16 cellular contexts compared by ENCODE assay signal in genomic region chr2:77479395-77479794, GRCh38. TPM values are rescaled to one million over a fixed set of nuclear protein-coding genes. Genes with fewer than 3 reads are reported as not detected.
"Had no signal": no experiment of that assay in that cellular context is flagged by ENCODE, and none has a peak within 500 bp of the region (broad histone marks: within the 10 kb centered on the region; RNA-seq: fewer than 3 reads in every experiment).

No MANE protein-coding gene starts in this region.

- ATAC-seq: activated CD4-positive, alpha-beta T cell treated with anti-CD3 and anti-CD28 coated beads for 36 hours; activated CD8-positive, alpha-beta T cell treated with anti-CD3 and anti-CD28 coated beads for 36 hours; activated T-cell treated with anti-CD3 and anti-CD28 coated beads, Interleukin-2, amount 50 U/mL, for 4 hours; esophagus mucosa; psoas muscle; sciatic nerve; T-helper 17 cell had no signal

- H3K4me1 Mint-ChIP-seq: activated CD4-positive, alpha-beta T cell treated with anti-CD3 and anti-CD28 coated beads for 36 hours; T-helper 17 cell had no signal

- H3K79me2 ChIP-seq: hepatocyte had no signal

- H3K4me3 ChIP-seq: hepatocyte, psoas muscle, spleen, vagina had no signal

- H3K27ac ChIP-seq: hepatocyte, psoas muscle, spleen, vagina had no signal

- H3K27me3 Mint-ChIP-seq: activated CD4-positive, alpha-beta T cell treated with anti-CD3 and anti-CD28 coated beads for 36 hours; activated CD8-positive, alpha-beta T cell treated with anti-CD3 and anti-CD28 coated beads for 36 hours; activated naive CD8-positive, alpha-beta T cell; T-helper 17 cell had no signal

- H3K27me3 ChIP-seq: hepatocyte, spleen, vagina had no signal

- H3K27ac Mint-ChIP-seq: activated CD4-positive, alpha-beta T cell treated with anti-CD3 and anti-CD28 coated beads for 36 hours; activated CD8-positive, alpha-beta T cell treated with anti-CD3 and anti-CD28 coated beads for 36 hours; activated naive CD8-positive, alpha-beta T cell; mesothelial cell of epicardium; T-helper 17 cell had no signal

- H3K4me3 Mint-ChIP-seq: activated CD4-positive, alpha-beta T cell treated with anti-CD3 and anti-CD28 coated beads for 36 hours; activated CD8-positive, alpha-beta T cell treated with anti-CD3 and anti-CD28 coated beads for 36 hours; activated naive CD8-positive, alpha-beta T cell; activated T-cell treated with anti-CD3 and anti-CD28 coated beads, Interleukin-2, amount 50 U/mL, for 4 hours; mesothelial cell of epicardium; T-helper 17 cell had no signal

- H3K9me3 ChIP-seq: psoas muscle, vagina had no signal

- H3K36me3 Mint-ChIP-seq: activated naive CD8-positive, alpha-beta T cell had no signal

- H3K36me3 ChIP-seq: spleen, vagina had no signal

- H2AFZ ChIP-seq: hepatocyte had no signal

- H3K4me2 ChIP-seq: hepatocyte had no signal

- H3K4me1 ChIP-seq: psoas muscle, spleen, vagina had no signal

- DNase-seq: activated CD4-positive, alpha-beta T cell treated with anti-CD3 and anti-CD28 coated beads for 36 hours; activated CD8-positive, alpha-beta T cell treated with anti-CD3 and anti-CD28 coated beads for 36 hours; activated gamma-delta T cell; activated T-cell treated with anti-CD3 and anti-CD28 coated beads, Interleukin-2, amount 50 U/mL, for 4 hours; kidney glomerular epithelial cell; psoas muscle; spleen; T-helper 17 cell had no signal

RNA-seq across cellular contexts. Expression of gene LRRTM4, which starts 42.8 kb away (rescaled TPM):
- total RNA-seq: activated CD4-positive, alpha-beta T cell treated with anti-CD3 and anti-CD28 coated beads for 36 hours; activated CD8-positive, alpha-beta T cell treated with anti-CD3 and anti-CD28 coated beads for 36 hours; activated T-cell treated with anti-CD3 and anti-CD28 coated beads, Interleukin-2, amount 50 U/mL, for 4 hours; esophagus mucosa; glomerular endothelial cell; osteoblast; T-helper 17 cell had no signal
